30 cellular contexts compared by ENCODE assay signal in the genomic region with DNA sequence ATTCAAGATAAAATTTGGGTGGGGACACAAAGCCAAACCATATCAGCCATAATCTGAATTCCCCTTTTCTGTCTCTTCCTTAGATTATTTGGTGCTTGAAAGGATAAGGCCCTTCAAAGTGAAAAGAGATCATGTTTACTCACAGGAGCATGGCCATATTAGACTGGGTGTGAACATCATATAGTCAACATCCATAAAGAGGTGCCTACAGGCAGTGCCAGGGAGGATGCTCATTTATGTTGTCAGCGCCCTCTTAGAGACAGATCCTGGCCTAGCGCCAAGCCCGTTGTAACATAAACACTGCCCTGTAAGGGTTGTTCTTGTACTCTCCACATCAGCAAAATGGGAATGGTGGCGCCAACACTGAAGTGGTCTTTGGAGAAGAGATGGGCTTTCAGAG. TPM values are rescaled to one million over a fixed set of nuclear protein-coding genes. Genes with fewer than 3 reads are reported as not detected.
DNase-seq lines count a peak whose midpoint lies in the region; ATAC-seq and TF ChIP-seq lines count a peak whose summit lies in the region.
"Had no signal": no experiment of that assay in that cellular context is flagged by ENCODE, and none has a peak within 500 bp of the region (broad histone marks: within the 10 kb centered on the region; RNA-seq: fewer than 3 reads in every experiment).

No MANE protein-coding gene starts in this region.

- H3K4me3 Mint-ChIP-seq in WTC11, result no peak overlapping the region
- H3K4me3 Mint-ChIP-seq: activated T-cell treated with anti-CD3 and anti-CD28 coated beads, Interleukin-2, amount 50 U/mL, for 4 hours; CD8-positive, alpha-beta T cell; immature natural killer cell; mesothelial cell of epicardium; naive thymus-derived CD8-positive, alpha-beta T cell; stimulated activated naive CD8-positive, alpha-beta T cell treated with anti-CD3 and anti-CD28 coated beads, Interleukin-15, Interleukin-2, amounts not matched to agents 100 ng/mL and 50 ng/mL, for 24 hours had no signal

- H3K4me1 Mint-ChIP-seq in WTC11, result peaks cover 21% of the 10 kb centered on the region
- H3K4me1 Mint-ChIP-seq: immature natural killer cell; mesothelial cell of epicardium; naive thymus-derived CD8-positive, alpha-beta T cell had no signal

- H3K27ac Mint-ChIP-seq in WTC11, result no peak overlapping the region
- H3K27ac Mint-ChIP-seq: CD8-positive, alpha-beta T cell; immature natural killer cell; mesothelial cell of epicardium; naive thymus-derived CD8-positive, alpha-beta T cell; stimulated activated naive CD8-positive, alpha-beta T cell treated with anti-CD3 and anti-CD28 coated beads, Interleukin-15, Interleukin-2, amounts not matched to agents 100 ng/mL and 50 ng/mL, for 24 hours had no signal

- ATAC-seq in WTC11 (peak; percentile 32; the same call in 1 of the 2 replicates), HG02870 (IDR thresholded peaks at IDR 0.05; ENCODE audit: unreplicated experiment) (no peak), left colon (no peak)
- ATAC-seq: activated T-cell treated with anti-CD3 and anti-CD28 coated beads, Interleukin-2, amount 50 U/mL, for 4 hours; CD8-positive, alpha-beta T cell; foreskin keratinocyte; naive thymus-derived CD8-positive, alpha-beta T cell had no signal

- CTCF ChIA-PET in WTC11 (lab: Charles Lee), result no interaction called here

- POLR2A ChIA-PET in WTC11 (lab: Charles Lee), result no interaction called here

- no peaks in the 10 kb centered on the region; the same call in 1 of the 2 replicates for H3K27me3 Mint-ChIP-seq in WTC11 (ENCODE audit: low read depth)

- intact Hi-C loops in left colon (cut with DNase I, micrococcal nuclease), result no loop called here

- no peak for TF ChIP-seq CTCF in WTC11 (IDR thresholded peaks at IDR 0.05)

- H3K9me3 Mint-ChIP-seq in WTC11, result no peaks in the 10 kb centered on the region
- H3K9me3 Mint-ChIP-seq: activated T-cell treated with anti-CD3 and anti-CD28 coated beads, Interleukin-2, amount 50 U/mL, for 4 hours; CD8-positive, alpha-beta T cell; immature natural killer cell; mesothelial cell of epicardium; stimulated activated naive CD8-positive, alpha-beta T cell treated with anti-CD3 and anti-CD28 coated beads, Interleukin-15, Interleukin-2, amounts not matched to agents 100 ng/mL and 50 ng/mL, for 24 hours had no signal

- peak; percentile 40 for DNase-seq in DMS 273 (lab: John Stamatoyannopoulos, UW; ENCODE audit: unreplicated experiment)
- no peak for DNase-seq in DMS 273 treated with DMSO at 0.1 percent for 48 hours (lab: John Stamatoyannopoulos, UW)
- DNase-seq in NCI-H1105 treated with DMSO at 0.1 percent for 48 hours (lab: John Stamatoyannopoulos, UW), result peak; percentile 71
- DNase-seq in NCI-H2171 treated with DMSO at 0.1 percent for 48 hours (lab: John Stamatoyannopoulos, UW), result peak; percentile 62
- no peak for DNase-seq in WTC11 (ENCODE audit: low spot score)
- DNase-seq in DMS114 treated with DMSO at 0.1 percent for 48 hours (lab: John Stamatoyannopoulos, UW; ENCODE audit: unreplicated experiment), result no peak
- DNase-seq in left colon, result no peak
- DNase-seq: activated CD4-positive, alpha-beta T cell treated with anti-CD3 and anti-CD28 coated beads for 4 hours; activated naive CD4-positive, alpha-beta T cell; activated T-cell treated with anti-CD3 and anti-CD28 coated beads, Interleukin-2, amount 50 U/mL, for 4 hours; CD8-positive, alpha-beta T cell; effector CD8-positive, alpha-beta T cell; foreskin keratinocyte; immature natural killer cell; left ventricle myocardium inferior; MV-4-11; naive thymus-derived CD8-positive, alpha-beta T cell; ovary; spleen; stimulated activated CD4-positive, alpha-beta T cell treated with anti-CD3 and anti-CD28 coated beads, Interleukin-4, amount 100 ng/mL, for 4 hours; thyroid gland had no signal

- H3K36me3 Mint-ChIP-seq in WTC11, result no peaks in the 10 kb centered on the region
- H3K36me3 Mint-ChIP-seq: CD8-positive, alpha-beta T cell; immature natural killer cell; mesothelial cell of epicardium; naive thymus-derived CD8-positive, alpha-beta T cell had no signal

TF ChIP-seq in WTC11, 78 proteins besides CTCF, POLR2A, EP300 and RAD21:
- TF ChIP-seq, protein P1, sequence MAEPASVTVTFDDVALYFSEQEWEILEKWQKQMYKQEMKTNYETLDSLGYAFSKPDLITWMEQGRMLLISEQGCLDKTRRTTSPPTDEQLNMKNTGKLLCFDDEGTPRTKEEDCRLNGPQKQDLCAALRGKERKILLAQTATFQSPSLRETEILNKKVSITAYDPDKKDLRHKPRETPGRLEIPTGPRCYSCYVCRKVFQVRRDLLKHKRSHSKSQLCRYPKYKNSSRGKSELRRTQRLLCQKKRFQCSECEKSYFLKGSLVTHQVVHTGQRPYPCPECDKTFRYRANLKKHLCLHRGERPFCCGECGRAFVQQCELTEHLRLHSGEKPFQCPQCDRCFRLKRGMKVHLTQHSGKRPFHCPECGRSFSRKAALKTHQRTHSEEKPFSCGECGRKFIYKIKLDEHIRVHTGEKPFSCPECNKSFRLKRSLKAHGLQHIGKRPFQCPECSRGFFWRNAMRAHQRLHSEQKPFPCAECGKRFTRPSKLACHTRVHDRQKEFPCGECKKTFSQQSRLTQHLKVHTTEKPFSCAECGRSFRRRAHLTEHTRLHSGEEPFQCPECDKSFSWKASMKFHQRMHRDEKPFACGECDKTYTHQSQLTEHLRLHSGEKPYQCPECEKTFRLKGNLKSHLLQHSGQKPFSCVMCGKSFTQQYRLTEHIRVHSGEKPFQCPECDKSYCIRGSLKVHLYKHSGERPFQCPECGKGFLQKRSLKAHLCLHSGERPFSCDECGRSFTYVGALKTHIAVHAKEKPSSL (CRISPR knock-in tag; conservative IDR thresholded peaks at IDR 0.05), result no peak
- TF ChIP-seq, protein P2, sequence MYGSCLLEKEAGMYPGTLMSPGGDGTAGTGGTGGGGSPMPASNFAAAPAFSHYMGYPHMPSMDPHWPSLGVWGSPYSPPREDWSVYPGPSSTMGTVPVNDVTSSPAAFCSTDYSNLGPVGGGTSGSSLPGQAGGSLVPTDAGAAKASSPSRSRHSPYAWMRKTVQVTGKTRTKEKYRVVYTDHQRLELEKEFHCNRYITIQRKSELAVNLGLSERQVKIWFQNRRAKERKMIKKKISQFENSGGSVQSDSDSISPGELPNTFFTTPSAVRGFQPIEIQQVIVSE (CRISPR knock-in tag; IDR thresholded peaks at IDR 0.05; ENCODE audit: borderline replicate concordance), result no peak
- TF ChIP-seq ZNF121 (CRISPR knock-in tag; IDR thresholded peaks at IDR 0.05), result no peak
- no peak for TF ChIP-seq OVOL2 (CRISPR knock-in tag; IDR thresholded peaks at IDR 0.05; ENCODE audit: borderline replicate concordance)
- TF ChIP-seq GRHL2 (CRISPR knock-in tag; IDR thresholded peaks at IDR 0.05; ENCODE audit: insufficient replicate concordance, severe bottlenecking), result no peak

RNA-seq across cellular contexts. Expression of a gene that starts 16.2 kb away (rescaled TPM):
- 0.92 to 1.2 TPM (median 1.0 TPM) in 3 replicates for total RNA-seq in WTC11 (2021)
- under 1 TPM in 1 of 2 donors, not detected in 1; 0.12 TPM for total RNA-seq in left colon
- total RNA-seq: activated CD8-positive, alpha-beta memory T cell treated with anti-CD3 and anti-CD28 coated beads for 36 hours; activated T-cell treated with anti-CD3 and anti-CD28 coated beads, Interleukin-2, amount 50 U/mL, for 4 hours; CD8-positive, alpha-beta T cell; foreskin keratinocyte; H4; HT1080; left ventricle myocardium inferior; naive thymus-derived CD8-positive, alpha-beta T cell; ovary; right atrium auricular region; SK-MEL-5; spleen; T-helper 1 cell treated with Interleukin-12 subunit alpha and Interleukin-12 subunit beta and Interleukin-4 antibody, amounts not matched to agents 30 ng/mL and 1 ng/mL, for 36 hours had no signal

Comparison
In these comparisons a context has a peak if more than half of its experiments do, and no peak if none do; other contexts are left out.
1. DNase-seq: peak in DMS 273 (single experiment), NCI-H1105 treated with DMSO at 0.1 percent for 48 hours (single experiment) and NCI-H2171 treated with DMSO at 0.1 percent for 48 hours (single experiment); none in DMS 273 treated with DMSO at 0.1 percent for 48 hours (single experiment), WTC11 (single experiment), DMS114 treated with DMSO at 0.1 percent for 48 hours (single experiment) and left colon (0 of 2).